In genomic region chr7:53398566-53398965, GRCh38 we compare ENCODE assay signal across 21 cellular contexts.
DNase-seq lines count a peak whose midpoint lies in the region; ATAC-seq, FAIRE-seq and TF ChIP-seq lines count a peak whose summit lies in the region.
"Had no signal": no experiment of that assay in that cellular context is flagged by ENCODE, and none has a peak within 500 bp of the region (broad histone marks: within the 10 kb centered on the region; RNA-seq: fewer than 3 reads in every experiment).

No MANE protein-coding gene starts in this region.

- FAIRE-seq in kidney (lab: Jason Lieb, UNC): peak; percentile 95
- FAIRE-seq: D721Med, G401.6, GM12891, GM18507, HepG2 had no signal

- peak overlapping the region; percentile 20 for H3K4me2 ChIP-seq in OCI-LY3 (ENCODE audit: low read length)
- H3K4me2 ChIP-seq in smooth muscle cell: peak overlapping the region; percentile 56
- H3K4me2 ChIP-seq: GM23338 had no signal

- no peak for ATAC-seq in HG03521 (IDR thresholded peaks at IDR 0.05; ENCODE audit: unreplicated experiment)
- ATAC-seq: GM23338, HCT116, HepG2 had no signal

- no peaks in the 10 kb centered on the region for H3F3A ChIP-seq in smooth muscle cell (ENCODE audit: low read depth)

- no peak overlapping the region for H3K9ac ChIP-seq in OCI-LY3 (ENCODE audit: low read length)
- H3K9ac ChIP-seq in kidney (ENCODE audit: low read length in 2 of 2): peak overlapping the region in 1 of 2 donors; percentile 7
- H3K9ac ChIP-seq in smooth muscle cell (ENCODE audit: low read depth): no peak overlapping the region

- intact Hi-C loops in kidney (cut with DNase I): no loop called here

- H3K9me3 ChIP-seq in OCI-LY3 (ENCODE audit: insufficient read depth, low read length): no peaks in the 10 kb centered on the region
- no peaks in the 10 kb centered on the region for H3K9me3 ChIP-seq in kidney (ENCODE audit: control insufficient read depth in 1 of 2, low read length in 2 of 2)
- H3K9me3 ChIP-seq in smooth muscle cell (replicated peaks; ENCODE audit: low read depth): no peaks in the 10 kb centered on the region
- H3K9me3 ChIP-seq: BE2C had no signal

- no peaks in the 10 kb centered on the region for H4K20me1 ChIP-seq in OCI-LY3 (ENCODE audit: insufficient read depth, low read length)
- no peaks in the 10 kb centered on the region for H4K20me1 ChIP-seq in smooth muscle cell (ENCODE audit: low read depth)

- H3K27me3 ChIP-seq in OCI-LY3 (ENCODE audit: low read depth, low read length) (no peaks in the 10 kb centered on the region), smooth muscle cell (ENCODE audit: low read depth) (no peaks in the 10 kb centered on the region)
- H3K27me3 ChIP-seq: BE2C had no signal

- no peak overlapping the region for H3K4me3 ChIP-seq in OCI-LY3 (ENCODE audit: low read length)
- peak overlapping the region; percentile 53 to 68 for H3K4me3 ChIP-seq in kidney (ENCODE audit: low read length in 2 of 2)
- no peak overlapping the region for H3K4me3 ChIP-seq in smooth muscle cell
- H3K4me3 ChIP-seq: GM23338 had no signal

- no peak overlapping the region for H2AFZ ChIP-seq in OCI-LY3 (ENCODE audit: low read depth, low read length)
- no peak overlapping the region for H2AFZ ChIP-seq in smooth muscle cell (ENCODE audit: low read depth)
- H2AFZ ChIP-seq: GM23338 had no signal

- TF ChIP-seq CTCF in OCI-LY3 (IDR thresholded peaks at IDR 0.05; ENCODE audit: low read depth, low read length): no peak
- no peak for TF ChIP-seq CTCF in kidney (IDR thresholded peaks at IDR 0.05; ENCODE audit: borderline replicate concordance, extremely low read depth, insufficient read depth)
- TF ChIP-seq CTCF in smooth muscle cell (IDR thresholded peaks at IDR 0.05; ENCODE audit: borderline replicate concordance, insufficient read depth, poor library complexity, severe bottlenecking): no peak

- H3K27ac ChIP-seq in OCI-LY3 (ENCODE audit: low read length) (no peak overlapping the region), kidney (ENCODE audit: low read depth in 2 of 2, low read length in 2 of 2) (peak overlapping the region in 1 of 2 donors; percentile 20), smooth muscle cell (ENCODE audit: low read depth) (peak overlapping the region; percentile 59)

- DNase-seq in kidney (no peak), left kidney (ENCODE audit: low read depth, low spot score) (peak; percentile 15), smooth muscle cell (lab: John Stamatoyannopoulos, UW; ENCODE audit: unreplicated experiment) (no peak), ecto neural progenitor cell (ENCODE audit: low spot score) (no peak)
- no peak for DNase-seq in activated CD4-positive, alpha-beta T cell treated with anti-CD3 and anti-CD28 coated beads, Interleukin-2, amount 50 U/mL, for 1 hour
- DNase-seq: BE2C; C1 segment of cervical spinal cord; CD4-positive, CD25-positive, alpha-beta regulatory T cell; CD8-positive, alpha-beta memory T cell; COR-L47; H7; HFFc6 had no signal

- H3K4me1 ChIP-seq in OCI-LY3 (ENCODE audit: low read length) (peaks cover 10% of the 10 kb centered on the region), kidney (ENCODE audit: control insufficient read depth in 1 of 2, insufficient read depth in 1 of 2, low read depth in 1 of 2, low read length in 2 of 2) (no peaks in the 10 kb centered on the region), smooth muscle cell (ENCODE audit: low read depth) (no peaks in the 10 kb centered on the region)
- H3K4me1 ChIP-seq: BE2C had no signal

- H3K79me2 ChIP-seq in OCI-LY3 (ENCODE audit: low read length): no peaks in the 10 kb centered on the region
- no peaks in the 10 kb centered on the region for H3K79me2 ChIP-seq in smooth muscle cell (ENCODE audit: low read depth)

- WGBS in smooth muscle cell (ENCODE audit: low lambda C conversion rate): 29% methylated on average over 2 of the region's 2 CpGs

- no peaks in the 10 kb centered on the region for H3K36me3 ChIP-seq in OCI-LY3 (replicated peaks; ENCODE audit: low read depth, low read length)
- H3K36me3 ChIP-seq in kidney (ENCODE audit: control insufficient read depth in 1 of 2, insufficient read depth in 2 of 2, low read length in 2 of 2): no peaks in the 10 kb centered on the region
- no peaks in the 10 kb centered on the region for H3K36me3 ChIP-seq in smooth muscle cell (ENCODE audit: low read depth)
- H3K36me3 ChIP-seq: BE2C had no signal

Comparison
In these comparisons a context has a peak if more than half of its experiments do, and no peak if none do; other contexts are left out.
1. H3K4me3 ChIP-seq: peak in kidney (2 of 2); none in OCI-LY3 (single experiment) and smooth muscle cell (single experiment).